In the genomic region with DNA sequence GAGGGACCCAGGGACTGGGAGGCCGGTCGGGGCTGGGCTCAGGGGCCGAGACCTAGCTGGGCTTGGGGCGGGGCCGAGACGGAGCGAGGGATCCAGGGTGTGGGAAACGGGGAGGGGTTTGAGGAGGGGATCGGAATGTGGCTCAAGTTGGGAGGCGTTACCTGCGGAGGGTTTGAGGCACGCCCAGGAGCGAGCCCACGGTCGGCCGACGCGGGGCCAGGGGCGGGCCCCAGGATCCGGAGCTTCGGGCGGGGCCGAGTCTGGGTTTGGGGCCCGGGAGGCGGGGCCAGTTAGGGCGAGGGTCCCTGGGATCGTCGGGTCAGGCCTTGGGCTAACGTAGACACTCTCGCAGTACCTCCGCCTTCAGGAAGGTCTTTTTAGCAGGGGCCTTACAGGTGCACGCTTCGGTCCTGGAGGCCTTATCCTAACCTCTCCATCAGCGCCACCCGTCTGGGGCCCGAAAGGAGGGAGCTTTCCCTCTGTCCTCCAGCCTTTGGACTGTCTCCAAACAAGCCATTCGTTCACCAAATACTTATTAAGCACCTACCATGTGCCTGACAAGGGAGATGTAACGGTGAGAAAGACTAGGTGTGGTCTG, we compare ENCODE assay signal across 8 cellular contexts.
A peak's percentile ranks its signal among the peaks of the same experiment; 100 is the strongest.
DNase-seq lines count a peak whose midpoint lies in the region; FAIRE-seq and TF ChIP-seq lines count a peak whose summit lies in the region.
"Not testable (repeated sequence)": the region's sequence is repeated elsewhere in the genome, so short reads cannot be mapped to it uniquely, and the experiment has no call there.

No MANE protein-coding gene starts in this region.

- not testable (repeated sequence) for FAIRE-seq in urothelium cell line (lab: Jason Lieb, UNC)

- H3K27me3 ChIP-seq in WERI-Rb-1 (ENCODE audit: insufficient read depth, low read depth, severe bottlenecking); iPS-15b (ENCODE audit: control insufficient read depth, insufficient read depth, low read length): not testable (repeated sequence)

- not testable (repeated sequence) for H3K36me3 ChIP-seq in WERI-Rb-1; iPS-15b (ENCODE audit: control insufficient read depth, insufficient read depth, low read length)

- DNase-seq in ELF-1 (ENCODE audit: low read depth, low spot score) (peak; percentile 97), HS-5 (ENCODE audit: low read depth) (peak; percentile 53), NCI-H510A (lab: John Stamatoyannopoulos, UW) (peak; percentile 46), choroid plexus epithelial cell (ENCODE audit: low read depth) (peak; percentile 20), non-pigmented ciliary epithelial cell (ENCODE audit: low read depth) (peak; percentile 38), urothelium cell line (ENCODE audit: low spot score) (peak; percentile 75)
- DNase-seq in WERI-Rb-1, result not testable (repeated sequence)

- not testable (repeated sequence) for H3K4me1 ChIP-seq in iPS-15b (ENCODE audit: control insufficient read depth, insufficient read depth, low read length)

- peak overlapping the region; percentile 60 for H3K9ac ChIP-seq in iPS-15b (ENCODE audit: low read depth, low read length)

- H3K9me3 ChIP-seq in WERI-Rb-1 (ENCODE audit: severe bottlenecking); iPS-15b (ENCODE audit: control insufficient read depth, insufficient read depth, low read length): not testable (repeated sequence)

- H3K4me3 ChIP-seq in WERI-Rb-1 (ENCODE audit: low read depth, low read length) (peak overlapping the region; percentile 79), choroid plexus epithelial cell (ENCODE audit: low read depth, low read length) (peak overlapping the region; percentile 67), iPS-15b (ENCODE audit: low read depth, low read length) (peak overlapping the region; percentile 75)

- not testable (repeated sequence) for H3K27ac ChIP-seq in WERI-Rb-1

- TF ChIP-seq CTCF in WERI-Rb-1 (IDR thresholded peaks at IDR 0.05; ENCODE audit: low read depth, low read length); choroid plexus epithelial cell (conservative IDR thresholded peaks at IDR 0.05; ENCODE audit: low read depth, low read length): not testable (repeated sequence)
